6 cellular contexts compared by ENCODE assay signal in genomic region chr7:110129159-110129558, GRCh38.
"Had no signal": no experiment of that assay in that cellular context is flagged by ENCODE, and none has a peak within 500 bp of the region (broad histone marks: within the 10 kb centered on the region; RNA-seq: fewer than 3 reads in every experiment).

No MANE protein-coding gene starts in this region.

- H3K4me3 ChIP-seq: K562 had no signal

- H3K27ac ChIP-seq: HL-60 had no signal

- DNase-seq: IMR-90, KBM-7, KG1 had no signal

- ATAC-seq: HepG2, K562 had no signal
